ENCODE assay signal across 10 cellular contexts in the genomic region with DNA sequence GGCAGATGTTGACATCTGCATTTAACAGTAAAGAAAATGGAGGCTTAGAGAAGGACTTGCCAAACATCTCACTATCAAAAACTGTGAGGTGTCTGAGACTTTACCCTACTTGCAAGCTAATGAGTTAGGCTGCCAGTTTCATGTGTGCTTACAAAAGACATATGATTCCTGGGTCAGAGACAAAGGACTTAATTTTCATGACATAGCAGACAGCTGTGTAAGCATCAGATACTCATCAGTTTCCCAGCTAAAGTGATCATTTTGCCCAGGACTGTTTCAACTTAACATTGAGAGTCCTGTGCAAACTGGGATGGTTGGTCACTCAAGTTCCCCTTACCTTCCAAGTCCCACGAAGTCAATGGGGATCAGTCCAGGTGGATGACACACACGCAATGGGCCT. TPM values are rescaled to one million over a fixed set of nuclear protein-coding genes. Genes with fewer than 3 reads are reported as not detected.
"Had no signal": no experiment of that assay in that cellular context is flagged by ENCODE, and none has a peak within 500 bp of the region (broad histone marks: within the 10 kb centered on the region; RNA-seq: fewer than 3 reads in every experiment).

No MANE protein-coding gene starts in this region.

- DNase-seq: activated CD4-positive, alpha-beta T cell treated with anti-CD3 and anti-CD28 coated beads, Interleukin-2, amount 10 ng/mL, durations not matched to agents 24 days and 14 days; activated CD4-positive, CD25-positive, alpha-beta regulatory T cell; aorta; effector CD8-positive, alpha-beta T cell; foreskin melanocyte; left ventricle myocardium superior; occipital lobe; right cardiac atrium; stimulated activated naive CD8-positive, alpha-beta T cell treated with anti-CD3 and anti-CD28 coated beads, Interleukin-15, amount 100 ng/mL, for 72 hours had no signal

- ATAC-seq: left ventricle myocardium superior; right cardiac atrium; stimulated activated naive CD8-positive, alpha-beta T cell treated with anti-CD3 and anti-CD28 coated beads, Interleukin-15, amount 100 ng/mL, for 72 hours had no signal

RNA-seq across cellular contexts. Expression of a gene that starts 18.9 kb away (rescaled TPM):
- polyA plus RNA-seq: fibroblast of lung, right cardiac atrium had no signal
